Comparison of ENCODE assay signal across 10 cellular contexts in the genomic region with DNA sequence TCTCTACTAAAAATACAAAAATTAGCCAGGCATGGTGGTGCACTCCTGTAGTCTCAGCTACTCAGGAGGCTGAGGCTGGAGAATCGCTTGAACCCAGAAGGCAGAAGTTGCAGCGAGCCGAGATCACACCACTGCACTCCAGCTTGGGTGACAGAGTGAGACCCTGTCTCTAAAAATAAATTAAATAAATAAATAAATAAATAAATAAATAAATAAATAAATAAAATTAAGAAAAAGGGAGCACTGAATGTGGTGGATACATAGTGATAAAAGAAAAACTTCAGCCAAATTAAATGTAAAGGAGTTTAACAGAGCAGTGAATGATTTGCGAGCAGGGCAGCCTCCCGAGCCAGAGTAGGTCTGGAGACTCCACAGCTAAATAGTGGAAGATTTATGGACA. TPM values are rescaled to one million over a fixed set of nuclear protein-coding genes. Genes with fewer than 3 reads are reported as not detected.
"Had no signal": no experiment of that assay in that cellular context is flagged by ENCODE, and none has a peak within 500 bp of the region (broad histone marks: within the 10 kb centered on the region; RNA-seq: fewer than 3 reads in every experiment).

No MANE protein-coding gene starts in this region.

RNA-seq across cellular contexts. Expression of a gene that starts 6.8 kb away (rescaled TPM):
- total RNA-seq: natural killer cell, occipital lobe, progenitor cell of endocrine pancreas, renal cortical epithelial cell, subcutaneous adipose tissue, temporal lobe, thoracic aorta, tibial nerve, vagina had no signal

RNA-seq across cellular contexts. Expression of a gene that starts 24.4 kb away (rescaled TPM):
- polyA plus RNA-seq: neural cell had no signal
